Comparison of ENCODE assay signal across 9 cellular contexts in the genomic region with DNA sequence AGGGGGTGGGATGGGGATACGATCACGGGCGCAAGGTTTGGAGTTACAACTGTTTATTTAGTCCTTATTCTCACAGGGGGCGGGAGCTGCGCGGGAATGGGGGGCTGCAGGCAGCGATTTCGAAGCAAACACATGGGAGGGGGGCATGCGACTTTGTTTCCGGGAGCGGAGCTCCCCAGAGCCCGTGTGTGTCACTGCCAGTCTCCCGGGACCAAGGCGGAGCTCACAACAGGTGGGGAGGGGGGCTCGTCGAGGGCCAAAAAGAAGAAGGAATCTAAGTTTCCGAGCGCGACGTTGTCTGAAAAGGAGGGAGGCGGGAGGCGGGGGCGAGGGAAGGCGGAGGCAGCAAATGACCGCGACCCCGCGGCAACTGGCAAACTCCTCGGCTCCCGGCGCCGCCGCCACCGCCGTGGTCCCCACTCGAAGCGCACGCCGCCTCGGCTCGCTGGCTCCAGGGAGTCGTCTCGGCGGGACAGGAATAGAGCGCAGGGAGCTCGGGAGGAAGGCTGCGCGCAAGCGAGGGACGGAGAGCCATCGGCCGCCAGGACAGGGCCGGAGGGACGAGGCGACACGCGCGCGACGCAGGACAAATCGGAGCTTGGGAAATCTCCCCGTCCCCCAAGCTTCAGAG. TPM values are rescaled to one million over a fixed set of nuclear protein-coding genes. Genes with fewer than 3 reads are reported as not detected.
A peak's percentile ranks its signal among the peaks of the same experiment; 100 is the strongest.
DNase-seq lines count a peak whose midpoint lies in the region; FAIRE-seq and TF ChIP-seq lines count a peak whose summit lies in the region.
"Had no signal": no experiment of that assay in that cellular context is flagged by ENCODE, and none has a peak within 500 bp of the region (broad histone marks: within the 10 kb centered on the region; RNA-seq: fewer than 3 reads in every experiment).

No MANE protein-coding gene starts in this region.

- H3K4me3 ChIP-seq in SJSA1 (peak overlapping the region; percentile 66), transverse colon (peak overlapping the region; percentile 66 to 87 (median 70))

- H3K4me1 ChIP-seq in SJSA1 (replicated peaks) (peaks cover 34% of the 10 kb centered on the region), transverse colon (peaks cover 17 to 58% (median 32%) of the 10 kb centered on the region in 4 donors)

- H3K9me3 ChIP-seq in SJSA1 (replicated peaks) = no peaks in the 10 kb centered on the region
- no peaks in the 10 kb centered on the region for H3K9me3 ChIP-seq in transverse colon

- TF ChIP-seq POLR2A in transverse colon (IDR thresholded peaks at IDR 0.05) (peak; percentile 21), GM12892 (IDR thresholded peaks at IDR 0.05; ENCODE audit: low read depth, low read length) (no peak)

- H3K36me3 ChIP-seq in SJSA1 (no peaks in the 10 kb centered on the region), transverse colon (no peaks in the 10 kb centered on the region)

- peaks cover 12% of the 10 kb centered on the region for H3K36me3 Mint-ChIP-seq in osteocyte (ENCODE audit: unreplicated experiment)

- H3K4me3 Mint-ChIP-seq in osteocyte (ENCODE audit: unreplicated experiment) = peak overlapping the region; percentile 93

- H3K9me3 Mint-ChIP-seq in osteocyte (ENCODE audit: unreplicated experiment) = no peaks in the 10 kb centered on the region

- no peak for TF ChIP-seq CTCF in osteocyte (IDR thresholded peaks at IDR 0.05)
- no peak for TF ChIP-seq CTCF in transverse colon (IDR thresholded peaks at IDR 0.05)

- FAIRE-seq in GM12892 (lab: Jason Lieb, UNC) = no peak
- FAIRE-seq: A204.1 had no signal

- in situ Hi-C loops in transverse colon (cut with MboI; ENCODE audit: low pct_ligation_motif_present in 1 of 4, low pct_unique_long_range_greater_than_20kb in 1 of 4, low sequenced_read_pairs in 3 of 4) = loop anchor here in 2 of 4 donors (10.0 to 25.0 kb wide), 6 partner anchors 270 to 870 kb away; no protein-coding TSS in a partner anchor

- intact Hi-C loops in cardiac septum (cut with DNase I) = loop anchor here (2.0 to 5.0 kb wide), 6 partner anchors 39 to 519 kb away; no protein-coding TSS in a partner anchor
- intact Hi-C loops in transverse colon (cut with DNase I; ENCODE audit: low total_unique reads) = loop anchor here (5.0 to 10.0 kb wide), 4 partner anchors 270 to 1037 kb away; no protein-coding TSS in a partner anchor

- no peaks in the 10 kb centered on the region for H3K27me3 Mint-ChIP-seq in osteocyte (ENCODE audit: unreplicated experiment)

- peak; percentile 53 for DNase-seq in DMS53 (lab: John Stamatoyannopoulos, UW)
- no peak for DNase-seq in DMS53 treated with DMSO at 0.1 percent for 48 hours (lab: John Stamatoyannopoulos, UW; ENCODE audit: unreplicated experiment)
- peak; percentile 51 to 58 for DNase-seq in SJSA1 (ENCODE audit: low read depth in 1 of 2, low spot score in 2 of 2)
- DNase-seq in activated naive CD8-positive, alpha-beta T cell treated with anti-CD3 and anti-CD28 coated beads, Interleukin-2, amount 50 U/mL, for 16 hours (ENCODE audit: low read depth, low spot score) = peak; percentile 20
- DNase-seq in cardiac septum (ENCODE audit: low spot score) = peak; percentile 85
- DNase-seq in osteocyte (ENCODE audit: extremely low spot score, unreplicated experiment) = peak; percentile 86
- peak; percentile 52 for DNase-seq in transverse colon
- no peak for DNase-seq in GM12892 (ENCODE audit: insufficient read length)

- H3K27me3 ChIP-seq in SJSA1 (replicated peaks) (no peaks in the 10 kb centered on the region), transverse colon (no peaks in the 10 kb centered on the region)

- TF ChIP-seq EP300 in transverse colon (IDR thresholded peaks at IDR 0.05; ENCODE audit: low read depth) = no peak

- H3K4me1 Mint-ChIP-seq in osteocyte (ENCODE audit: unreplicated experiment) = peaks cover 56% of the 10 kb centered on the region

- 0 to 1% methylated on average over 17 to 61 of the region's 62 CpGs for WGBS in transverse colon (ENCODE audit: low coverage in 1 of 2), 2 donors

- H3K27ac ChIP-seq in SJSA1 = peak overlapping the region; percentile 45
- peak overlapping the region; percentile 97 to 100 (median 98) for H3K27ac ChIP-seq in transverse colon

- H3K27ac Mint-ChIP-seq in osteocyte (ENCODE audit: unreplicated experiment) = peak overlapping the region; percentile 94

RNA-seq across cellular contexts. Expression of a gene that starts 1.4 kb away (rescaled TPM):
- total RNA-seq in SJSA1 (2014; rRNA removed; shearing (Covaris generic)) = 22.1 and 26.9 TPM in 2 replicates
- total RNA-seq in cardiac septum = 53.2 TPM
- 195 and 198 TPM in 2 replicates for total RNA-seq in osteocyte
- total RNA-seq in transverse colon = 100 to 1,000 TPM; 102 to 260 (median 150) TPM
- polyA plus RNA-seq in GM12892 (2012; ENCODE audit: missing spikeins) = 1.2 TPM

Comparison
In these comparisons a context has a peak if more than half of its experiments do, and no peak if none do; other contexts are left out.
1. DNase-seq: peak in DMS53 (single experiment), SJSA1 (2 of 2), activated naive CD8-positive, alpha-beta T cell treated with anti-CD3 and anti-CD28 coated beads, Interleukin-2, amount 50 U/mL, for 16 hours (single experiment), cardiac septum (single experiment), osteocyte (single experiment) and transverse colon (single experiment); none in DMS53 treated with DMSO at 0.1 percent for 48 hours (single experiment) and GM12892 (single experiment).